In genomic region chr7:23938937-23939552, GRCh38 we compare ENCODE assay signal across 8 cellular contexts.
DNase-seq lines count a peak whose midpoint lies in the region; ATAC-seq and TF ChIP-seq lines count a peak whose summit lies in the region.

No MANE protein-coding gene starts in this region.

- H3K36me3 ChIP-seq in MM.1S (replicated peaks; ENCODE audit: insufficient read depth, low read length) = no peaks in the 10 kb centered on the region

- DNase-seq in NCI-H1105 treated with DMSO at 0.1 percent for 48 hours (lab: John Stamatoyannopoulos, UW) = peak; percentile 29
- no peak for DNase-seq in NCI-H1105 (lab: John Stamatoyannopoulos, UW)
- peak; percentile 48 for DNase-seq in MM.1S
- peak; percentile 66 for DNase-seq in left lobe of liver (ENCODE audit: low spot score)
- DNase-seq in DMS79 (lab: John Stamatoyannopoulos, UW) = no peak
- no peak for DNase-seq in amniotic stem cell (lab: John Stamatoyannopoulos, UW)

- ATAC-seq in GM21619 (IDR thresholded peaks at IDR 0.05; ENCODE audit: unreplicated experiment) = peak; percentile 79
- peak; percentile 100 for ATAC-seq in left lobe of liver

- no peaks in the 10 kb centered on the region for H3K4me1 ChIP-seq in MM.1S (ENCODE audit: low read length)

- H3K27ac ChIP-seq in MM.1S (ENCODE audit: low read length) (no peak overlapping the region), VCaP (peak overlapping the region; percentile 37; the same call in 1 of the 2 replicates)

- H3K4me2 ChIP-seq in MM.1S (ENCODE audit: low read depth, low read length) = no peak overlapping the region

- no peak overlapping the region for H3K9ac ChIP-seq in MM.1S (ENCODE audit: low read length)

- TF ChIP-seq CTCF in MM.1S (IDR thresholded peaks at IDR 0.05; ENCODE audit: low read length) = peak; percentile 62
- peak; percentile 83 for TF ChIP-seq CTCF in VCaP (conservative IDR thresholded peaks at IDR 0.05)

- H3K27me3 ChIP-seq in MM.1S (replicated peaks; ENCODE audit: insufficient read depth, low read length) = no peaks in the 10 kb centered on the region

- no peaks in the 10 kb centered on the region for H3K79me2 ChIP-seq in MM.1S (ENCODE audit: low read length)

- no peaks in the 10 kb centered on the region for H3K9me2 ChIP-seq in MM.1S (replicated peaks; ENCODE audit: insufficient read depth, low read length)

- H4K20me1 ChIP-seq in MM.1S (ENCODE audit: insufficient read depth, low read length) = no peaks in the 10 kb centered on the region

- no peaks in the 10 kb centered on the region; the same call in none of the 2 replicates for H3K9me3 ChIP-seq in MM.1S (replicated peaks; ENCODE audit: insufficient read depth, low read length)

- H3K4me3 ChIP-seq in MM.1S (ENCODE audit: low read length) = no peak overlapping the region

- no peaks in the 10 kb centered on the region for H3F3A ChIP-seq in MM.1S (ENCODE audit: insufficient read depth, low read length)

- H2AFZ ChIP-seq in MM.1S (ENCODE audit: low read length) = 0 out of 2 replicates have a peak overlapping the region, but pooled peaks have one; percentile 12

Comparison
In these comparisons a context has a peak if more than half of its experiments do, and no peak if none do; other contexts are left out.
1. DNase-seq: peak in NCI-H1105 treated with DMSO at 0.1 percent for 48 hours (single experiment), MM.1S (single experiment) and left lobe of liver (single experiment); none in NCI-H1105 (single experiment), DMS79 (single experiment) and amniotic stem cell (single experiment).